ENCODE assay signal across 8 cellular contexts in genomic region chr5:127030259-127031146, GRCh38.
DNase-seq lines count a peak whose midpoint lies in the region; ATAC-seq and TF ChIP-seq lines count a peak whose summit lies in the region.

TSS of gene MARCHF3 (minus strand) at chr5:127030558. CDS start at chr5:126918171, 112,387 bp downstream.

- peak; percentile 98 for DNase-seq in DMS 273 (lab: John Stamatoyannopoulos, UW; ENCODE audit: unreplicated experiment)
- peak; percentile 92 for DNase-seq in activated T-cell treated with anti-CD3 and anti-CD28 coated beads for 24 hours (ENCODE audit: low read depth)
- DNase-seq in epidermal melanocyte (ENCODE audit: insufficient read length, low spot score) = peak; percentile 76
- DNase-seq in middle frontal gyrus (ENCODE audit: extremely low spot score, low spot score) = peak; percentile 85
- peak; percentile 84 to 87 for DNase-seq in stimulated activated CD8-positive, alpha-beta memory T cell treated with anti-CD3 and anti-CD28 coated beads, Interleukin-2, amount 100 ng/mL, for 1 hour (ENCODE audit: low read depth in 2 of 2)

- peak within 1 kb of the TSS; percentile 98 for H3K4me2 ChIP-seq in OCI-LY1 (ENCODE audit: low read length)

- peak within 1 kb of the TSS; percentile 99 for H3K4me3 ChIP-seq in HUES6 (ENCODE audit: low read depth, low read length)
- H3K4me3 ChIP-seq in OCI-LY1 (ENCODE audit: low read depth, low read length, poor library complexity, severe bottlenecking) = peak within 1 kb of the TSS; percentile 90

- H3K27me3 ChIP-seq in HUES6 (ENCODE audit: control insufficient read depth, insufficient read depth, low read length) (peaks cover 35% of the 10 kb centered on the region), OCI-LY1 (ENCODE audit: insufficient read depth, low read length) (0 out of 2 replicates have a peak, but pooled peaks cover 3% of the 10 kb centered on the region)

- H3K4me1 ChIP-seq in HUES6 (ENCODE audit: control insufficient read depth, insufficient read depth, low read length) (peaks cover 24% of the 10 kb centered on the region), OCI-LY1 (ENCODE audit: insufficient read depth, low read length, severe bottlenecking) (peaks cover 19% of the 10 kb centered on the region)

- H3K36me3 ChIP-seq in HUES6 (ENCODE audit: control insufficient read depth, insufficient read depth, low read length) (no peaks in the 10 kb centered on the region), OCI-LY1 (ENCODE audit: insufficient read depth, low read length) (no peaks in the 10 kb centered on the region)

- peak within 1 kb of the TSS; percentile 72 for H3K9ac ChIP-seq in HUES6 (ENCODE audit: low read length)
- peak within 1 kb of the TSS; percentile 78 for H3K9ac ChIP-seq in OCI-LY1 (ENCODE audit: low read length)

- H3K9me3 ChIP-seq in HUES6 (ENCODE audit: control insufficient read depth, insufficient read depth, low read depth, low read length) (no peaks in the 10 kb centered on the region), OCI-LY1 (ENCODE audit: low read length) (no peaks in the 10 kb centered on the region)

- peak within 1 kb of the TSS; percentile 76 for H2AFZ ChIP-seq in OCI-LY1 (ENCODE audit: low read length)

- no peaks in the 10 kb centered on the region for H4K20me1 ChIP-seq in OCI-LY1 (ENCODE audit: insufficient read depth, low read length)

- H3F3A ChIP-seq in OCI-LY1 (ENCODE audit: insufficient read depth, low read length) = no peaks in the 10 kb centered on the region

- ATAC-seq in GM21447 (IDR thresholded peaks at IDR 0.05; ENCODE audit: unreplicated experiment) = peak; percentile 89

- H3K79me2 ChIP-seq in OCI-LY1 (ENCODE audit: insufficient read depth, low read length) = no peaks in the 10 kb centered on the region

- TF ChIP-seq CTCF in OCI-LY1 (IDR thresholded peaks at IDR 0.05; ENCODE audit: low read length) = peak; percentile 26; the same call in 1 of the 2 replicates

- H3K9me2 ChIP-seq in OCI-LY1 (ENCODE audit: low read depth, low read length) = no peaks in the 10 kb centered on the region

- H3K27ac ChIP-seq in HUES6 (ENCODE audit: low read depth, low read length) = no peak within 1 kb of the TSS
- H3K27ac ChIP-seq in OCI-LY1 (ENCODE audit: low read depth, low read length, poor library complexity, severe bottlenecking) = no peak within 1 kb of the TSS
